ENCODE assay signal across 11 cellular contexts in the genomic region with DNA sequence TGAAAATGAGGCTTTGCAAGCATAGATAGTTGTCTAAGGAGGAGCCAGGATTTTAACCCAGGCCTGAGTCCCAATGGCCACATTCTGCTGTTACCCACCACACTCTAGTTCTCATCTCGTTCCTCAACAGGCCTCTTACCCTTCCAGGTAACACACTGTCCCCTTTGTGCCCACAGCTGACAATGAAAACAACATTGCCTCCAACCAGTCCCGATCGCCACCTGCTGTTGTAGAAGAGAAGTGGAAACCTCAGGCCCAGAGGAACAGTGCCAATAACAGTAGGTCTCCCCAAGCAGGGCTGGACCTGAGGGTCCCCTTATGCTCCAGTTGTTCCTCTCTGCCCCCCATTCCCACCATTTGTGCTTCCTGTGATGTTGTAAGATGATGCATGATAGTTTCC. TPM values are rescaled to one million over a fixed set of nuclear protein-coding genes. Genes with fewer than 3 reads are reported as not detected.
DNase-seq lines count a peak whose midpoint lies in the region; ATAC-seq and TF ChIP-seq lines count a peak whose summit lies in the region.
"Had no signal": no experiment of that assay in that cellular context is flagged by ENCODE, and none has a peak within 500 bp of the region (broad histone marks: within the 10 kb centered on the region; RNA-seq: fewer than 3 reads in every experiment).

No MANE protein-coding gene starts in this region.

- ATAC-seq in GM21515 (IDR thresholded peaks at IDR 0.05; ENCODE audit: unreplicated experiment) (no peak), T-cell (replicated peaks in 1 of 4) (no peak), HG02884 (IDR thresholded peaks at IDR 0.05; ENCODE audit: unreplicated experiment) (no peak)
- ATAC-seq: stimulated activated naive CD8-positive, alpha-beta T cell treated with anti-CD3 and anti-CD28 coated beads, Interleukin-15, amount 100 ng/mL, for 72 hours had no signal

- H3K27ac ChIP-seq in liver (ENCODE audit: low read depth in 1 of 2, low read length in 2 of 2) (no peak overlapping the region), neuronal stem cell (replicated peaks; ENCODE audit: low read length) (no peak overlapping the region)

- H3K4me1 Mint-ChIP-seq in T-cell, result no peaks in the 10 kb centered on the region
- H3K4me1 Mint-ChIP-seq: stimulated activated naive CD8-positive, alpha-beta T cell treated with anti-CD3 and anti-CD28 coated beads, Interleukin-15, amount 100 ng/mL, for 72 hours had no signal

- H3K27me3 ChIP-seq in BJ (ENCODE audit: control insufficient read depth, insufficient read depth, low read length) (no peaks in the 10 kb centered on the region), liver (ENCODE audit: control insufficient read depth in 4 of 4, insufficient read depth in 4 of 4, low read length in 3 of 4) (no peaks in the 10 kb centered on the region), neuronal stem cell (ENCODE audit: control insufficient read depth in 3 of 3, insufficient read depth in 3 of 3, low read depth in 1 of 3, low read length in 3 of 3) (no peaks in the 10 kb centered on the region)

- no peaks in the 10 kb centered on the region for H3K4me1 ChIP-seq in liver (ENCODE audit: control insufficient read depth in 4 of 4, insufficient read depth in 4 of 4, low read length in 3 of 4)
- no peaks in the 10 kb centered on the region for H3K4me1 ChIP-seq in neuronal stem cell (ENCODE audit: control insufficient read depth in 2 of 2, insufficient read depth in 1 of 2, low read depth in 1 of 2, low read length in 2 of 2)

- no peaks in the 10 kb centered on the region for H3K9me3 ChIP-seq in liver (ENCODE audit: control insufficient read depth in 4 of 4, low read length in 3 of 4)
- peaks cover 0 to 5% of the 10 kb centered on the region in 2 donors for H3K9me3 ChIP-seq in neuronal stem cell (replicated peaks in 1 of 2; ENCODE audit: control insufficient read depth in 2 of 2, insufficient read depth in 1 of 2, low read depth in 1 of 2, low read length in 2 of 2)

- no peak overlapping the region for H3K14ac ChIP-seq in neuronal stem cell (ENCODE audit: low read length)

- no peak overlapping the region for H2BK5ac ChIP-seq in neuronal stem cell (ENCODE audit: low read length)

- no peaks in the 10 kb centered on the region for H3K9me3 Mint-ChIP-seq in T-cell
- H3K9me3 Mint-ChIP-seq: stimulated activated naive CD8-positive, alpha-beta T cell treated with anti-CD3 and anti-CD28 coated beads, Interleukin-15, amount 100 ng/mL, for 72 hours had no signal

- H4K91ac ChIP-seq in neuronal stem cell (ENCODE audit: low read depth, low read length, poor library complexity), result no peak overlapping the region

- H2AFZ ChIP-seq in neuronal stem cell (ENCODE audit: low read length), result no peak overlapping the region

- H3K27ac Mint-ChIP-seq in T-cell, result no peak overlapping the region
- H3K27ac Mint-ChIP-seq: stimulated activated naive CD8-positive, alpha-beta T cell treated with anti-CD3 and anti-CD28 coated beads, Interleukin-15, amount 100 ng/mL, for 72 hours had no signal

- H3K9ac ChIP-seq in liver (ENCODE audit: low read depth in 1 of 2, low read length in 2 of 2) (no peak overlapping the region), neuronal stem cell (ENCODE audit: low read depth, low read length, poor library complexity) (no peak overlapping the region)

- no peak overlapping the region for H3K18ac ChIP-seq in neuronal stem cell (ENCODE audit: low read length)

- no peak overlapping the region for H2BK15ac ChIP-seq in neuronal stem cell (ENCODE audit: low read length)

- peaks cover 4% of the 10 kb centered on the region for H3K36me3 Mint-ChIP-seq in T-cell

- no peak overlapping the region for H2BK120ac ChIP-seq in neuronal stem cell (ENCODE audit: low read depth, low read length)

- peaks cover 0 to 7% of the 10 kb centered on the region in 2 donors for H3K27me3 Mint-ChIP-seq in T-cell
- H3K27me3 Mint-ChIP-seq: stimulated activated naive CD8-positive, alpha-beta T cell treated with anti-CD3 and anti-CD28 coated beads, Interleukin-15, amount 100 ng/mL, for 72 hours had no signal

- H3K4me3 ChIP-seq in BJ (ENCODE audit: low read depth, low read length) (no peak overlapping the region), astrocyte of the spinal cord (ENCODE audit: low read depth, low read length) (no peak overlapping the region), liver (ENCODE audit: low read depth in 1 of 3, low read length in 3 of 3) (no peak overlapping the region), neuronal stem cell (ENCODE audit: low read length in 2 of 2) (no peak overlapping the region)

- H3K4ac ChIP-seq in neuronal stem cell (ENCODE audit: low read length), result no peak overlapping the region

- WGBS in liver, result 81% methylated on average over 3 of the region's 3 CpGs
- no CpG with 5 or more reads among the region's 3 CpGs for WGBS in neuronal stem cell (ENCODE audit: extremely low coverage in 2 of 2, insufficient read length in 2 of 2, insufficient replicate concordance in 1 of 2), 2 donors

- TF ChIP-seq CTCF in BJ (IDR thresholded peaks at IDR 0.05; ENCODE audit: insufficient read depth, low read depth, low read length) (peak; percentile 37), astrocyte of the spinal cord (IDR thresholded peaks at IDR 0.05; ENCODE audit: low read depth, low read length) (peak; percentile 49), liver (IDR thresholded peaks at IDR 0.05; ENCODE audit: low read depth, low read length, missing input control) (peak; percentile 41)

- H3K36me3 ChIP-seq in BJ (ENCODE audit: control insufficient read depth, insufficient read depth, low read length) (peaks cover 20% of the 10 kb centered on the region), liver (ENCODE audit: control insufficient read depth in 4 of 4, insufficient read depth in 3 of 4, low read depth in 1 of 4, low read length in 3 of 4) (peaks cover 5 to 27% (median 21%) of the 10 kb centered on the region in 4 donors), neuronal stem cell (replicated peaks in 1 of 2; ENCODE audit: control insufficient read depth in 2 of 2, insufficient read depth in 2 of 2, low read length in 2 of 2) (peaks cover 31 to 78% of the 10 kb centered on the region in 2 donors)

- H4K8ac ChIP-seq in neuronal stem cell (ENCODE audit: low read depth, low read length), result no peak overlapping the region

- no peak overlapping the region for H3K23ac ChIP-seq in neuronal stem cell (ENCODE audit: low read depth, low read length, poor library complexity)

- no peak for TF ChIP-seq EP300 in Ishikawa (IDR thresholded peaks at IDR 0.05; ENCODE audit: borderline replicate concordance)

- H2AK5ac ChIP-seq in neuronal stem cell (ENCODE audit: low read depth, low read length), result no peak overlapping the region

- H3K79me1 ChIP-seq in neuronal stem cell (ENCODE audit: low read depth, low read length), result peaks cover 4% of the 10 kb centered on the region

- H3K4me3 Mint-ChIP-seq in T-cell, result no peak overlapping the region
- H3K4me3 Mint-ChIP-seq: stimulated activated naive CD8-positive, alpha-beta T cell treated with anti-CD3 and anti-CD28 coated beads, Interleukin-15, amount 100 ng/mL, for 72 hours had no signal

- in situ Hi-C loops in astrocyte of the spinal cord (cut with HindIII; ENCODE audit: low sequenced_read_pairs), result no loop called here

- CTCF ChIA-PET in BJ (lab: Yijun Ruan, JAX) (interaction anchor here (0.8 to 1.0 kb wide), 3 partner anchors 10 to 243 kb away, joined by 3 to 4 read pairs (median 3); no protein-coding TSS in a partner anchor), T-cell (lab: Charles Lee) (interaction anchor here in 1 of 2 donors (0.6 kb wide), 1 partner anchor 22 kb away, joined by 3 read pairs; no protein-coding TSS in a partner anchor)

- H2BK12ac ChIP-seq in neuronal stem cell (ENCODE audit: low read length), result no peak overlapping the region

- peak; percentile 33; the same call in 1 of the 2 replicates for TF ChIP-seq RAD21 in Ishikawa (IDR thresholded peaks at IDR 0.05; ENCODE audit: low read depth)
- TF ChIP-seq RAD21 in liver (IDR thresholded peaks at IDR 0.05), result peak; percentile 71 to 82

- POLR2A ChIA-PET in BJ (lab: Charles Lee) (no interaction called here), T-cell (lab: Charles Lee) (no interaction called here)

- H3K4me2 ChIP-seq in neuronal stem cell (ENCODE audit: insufficient read depth, low read length, poor library complexity, severe bottlenecking), result no peak overlapping the region

- DNase-seq in BJ (ENCODE audit: low read depth), result no peak
- no peak for DNase-seq in astrocyte of the spinal cord (ENCODE audit: low read depth, low spot score)
- DNase-seq in T-cell, result no peak
- DNase-seq in neuronal stem cell (ENCODE audit: low spot score), result no peak
- DNase-seq: NCI-H2227 treated with DMSO at 0.1 percent for 48 hours; stimulated activated naive CD8-positive, alpha-beta T cell treated with anti-CD3 and anti-CD28 coated beads, Interleukin-15, amount 100 ng/mL, for 72 hours had no signal

TF ChIP-seq in Ishikawa, 13 proteins besides CTCF, POLR2A, EP300 and RAD21 (continues in another document):
- TF ChIP-seq CREB1 (IDR thresholded peaks at IDR 0.05; ENCODE audit: low read depth) (no peak), TAF1 (IDR thresholded peaks at IDR 0.05; ENCODE audit: low read depth) (no peak), ZBTB7A (IDR thresholded peaks at IDR 0.05; ENCODE audit: low read depth) (no peak), CEBPB (IDR thresholded peaks at IDR 0.05) (no peak)
- TF ChIP-seq, protein P1, sequence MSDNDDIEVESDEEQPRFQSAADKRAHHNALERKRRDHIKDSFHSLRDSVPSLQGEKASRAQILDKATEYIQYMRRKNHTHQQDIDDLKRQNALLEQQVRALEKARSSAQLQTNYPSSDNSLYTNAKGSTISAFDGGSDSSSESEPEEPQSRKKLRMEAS (IDR thresholded peaks at IDR 0.05), result no peak

TF ChIP-seq in liver, 16 proteins besides CTCF, POLR2A, EP300 and RAD21 (continues in another document):
- TF ChIP-seq GABPA (IDR thresholded peaks at IDR 0.05 in 1 of 2, conservative IDR thresholded peaks at IDR 0.05 in 1 of 2), result no peak
- no peak for TF ChIP-seq HNF4G (IDR thresholded peaks at IDR 0.05)
- no peak for TF ChIP-seq NR2F2 (IDR thresholded peaks at IDR 0.05)
- no peak for TF ChIP-seq JUND (IDR thresholded peaks at IDR 0.05)
- TF ChIP-seq HNF4A (conservative IDR thresholded peaks at IDR 0.05), result no peak
- TF ChIP-seq TAF1 (conservative IDR thresholded peaks at IDR 0.05), result no peak
- TF ChIP-seq RXRA (IDR thresholded peaks at IDR 0.05), result no peak

RNA-seq across cellular contexts. Expression of a gene that starts 30.4 kb away (rescaled TPM):
- 0.22 and 0.23 TPM in 2 replicates for polyA plus RNA-seq in BJ (2011; rRNA removed)
- polyA minus RNA-seq in BJ (2011; rRNA and poly(A)+ RNA removed), result not detected in 2 replicates
- total RNA-seq in liver, result 1,000 to 10,000 TPM; 3,440 to 3,808 TPM
- 1,000 to 10,000 TPM; 5,918 to 6,678 TPM for polyA plus RNA-seq in liver
- 1 to 10 TPM in 3 of 5 donors, not detected in 2; 2.2 to 3.3 (median 3.0) TPM for total RNA-seq in T-cell
- polyA plus RNA-seq in neuronal stem cell (2013, experiment 1 of 2), result 0.06 TPM
- 0.11 TPM for polyA plus RNA-seq in neuronal stem cell (2013, experiment 2 of 2)
- total RNA-seq: pulmonary artery endothelial cell had no signal

RNA-seq across cellular contexts. Expression of a gene that starts 51.4 kb away (rescaled TPM):
- polyA plus RNA-seq in BJ (2011; rRNA removed) (0.07 TPM in 2 replicates), liver (10 to 100 TPM in 1 of 2 donors, 1 to 10 TPM in 1; 2.9 to 11.8 TPM)
- not detected in 2 replicates for polyA minus RNA-seq in BJ (2011; rRNA and poly(A)+ RNA removed)
- total RNA-seq in liver (10 to 100 TPM in 1 of 2 donors, 1 to 10 TPM in 1; 3.8 to 11.5 TPM), T-cell (under 1 TPM in 1 of 5 donors, not detected in 4; 0.10 TPM)
- polyA plus RNA-seq in neuronal stem cell (2013, experiment 1 of 2), result 0.18 TPM
- polyA plus RNA-seq in neuronal stem cell (2013, experiment 2 of 2), result 0.22 TPM

Comparison
In these comparisons a context has a peak if more than half of its experiments do, and no peak if none do; other contexts are left out.
1. RNA of a gene that starts 30.4 kb away (total RNA-seq): 3,440 to 3,808 TPM in liver; 2.2 to 3.3 TPM in T-cell; every median in the first group is over 100 times any median in the second.
2. RNA of a gene that starts 51.4 kb away (total RNA-seq): 3.8 to 11.5 TPM in liver; 0.10 TPM in T-cell; every median in the first group is over 4 times any median in the second.
3. Peak in every context shown above with its lines, with median percentiles within 50 percentile points of each other: CTCF ChIP-seq.